Comparison of ENCODE assay signal across 16 cellular contexts in the genomic region with DNA sequence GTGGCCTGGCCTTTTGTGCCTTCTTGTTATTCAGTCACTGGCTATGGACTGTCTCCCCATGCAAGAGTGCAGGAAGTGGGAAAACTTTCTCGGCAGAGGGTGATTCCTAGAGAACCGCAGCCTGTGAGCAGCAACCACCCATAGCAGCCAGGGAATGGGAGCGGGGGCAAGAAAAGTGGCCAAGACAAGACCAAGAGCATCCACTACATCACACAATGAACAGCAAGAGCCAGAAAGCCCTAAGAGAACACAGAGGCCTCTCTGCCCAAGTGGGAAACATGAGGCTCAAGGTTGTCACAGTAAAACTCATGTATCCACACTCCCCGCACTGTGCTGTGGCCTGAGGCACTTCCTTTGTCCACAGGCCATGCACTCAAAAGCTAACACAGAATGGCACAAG.
DNase-seq lines count a peak whose midpoint lies in the region; ATAC-seq and TF ChIP-seq lines count a peak whose summit lies in the region.
"Had no signal": no experiment of that assay in that cellular context is flagged by ENCODE, and none has a peak within 500 bp of the region (broad histone marks: within the 10 kb centered on the region; RNA-seq: fewer than 3 reads in every experiment).

No MANE protein-coding gene starts in this region.

- peaks cover 5% of the 10 kb centered on the region for H3K27me3 Mint-ChIP-seq in activated CD8-positive, alpha-beta memory T cell treated with anti-CD3 and anti-CD28 coated beads, Interleukin-2, amount 10 ng/mL, durations not matched to agents 7 days and 5 days
- no peaks in the 10 kb centered on the region for H3K27me3 Mint-ChIP-seq in osteocyte (ENCODE audit: unreplicated experiment)

- no peak overlapping the region for H2AK5ac ChIP-seq in mesenchymal stem cell (ENCODE audit: low read length, severe bottlenecking)

- H3K4me1 Mint-ChIP-seq in activated CD8-positive, alpha-beta memory T cell treated with anti-CD3 and anti-CD28 coated beads, Interleukin-2, amount 10 ng/mL, durations not matched to agents 7 days and 5 days = no peaks in the 10 kb centered on the region
- no peaks in the 10 kb centered on the region for H3K4me1 Mint-ChIP-seq in osteocyte (ENCODE audit: unreplicated experiment)
- H3K4me1 Mint-ChIP-seq: CD4-positive, CD25-positive, alpha-beta regulatory T cell; CD8-positive, alpha-beta memory T cell; GM23338 had no signal

- no peaks in the 10 kb centered on the region for H3K36me3 ChIP-seq in mesenchymal stem cell (ENCODE audit: control insufficient read depth in 1 of 2, insufficient read depth in 2 of 2, low read depth in 1 of 2, low read length in 2 of 2)

- peak; percentile 21 for DNase-seq in activated CD8-positive, alpha-beta memory T cell treated with anti-CD3 and anti-CD28 coated beads, Interleukin-2, amount 10 ng/mL, durations not matched to agents 7 days and 5 days
- DNase-seq in activated CD8-positive, alpha-beta memory T cell treated with anti-CD3 and anti-CD28 coated beads, Interleukin-2, amount 50 U/mL, for 4 hours = no peak
- peak; percentile 31 for DNase-seq in RPMI7951 (ENCODE audit: low read depth)
- DNase-seq in osteocyte (ENCODE audit: extremely low spot score, unreplicated experiment) = peak; percentile 70
- no peak for DNase-seq in DMS 273 (lab: John Stamatoyannopoulos, UW; ENCODE audit: unreplicated experiment)
- DNase-seq in mesenchymal stem cell = no peak
- DNase-seq in activated CD4-positive, alpha-beta T cell treated with anti-CD3 and anti-CD28 coated beads for 4 hours = no peak
- DNase-seq: 8988T; C1 segment of cervical spinal cord; CD4-positive, CD25-positive, alpha-beta regulatory T cell; CD8-positive, alpha-beta memory T cell; COR-L47; H7; HFFc6 had no signal

- no peak for TF ChIP-seq CTCF in osteocyte (IDR thresholded peaks at IDR 0.05)

- no peak overlapping the region for H2BK15ac ChIP-seq in mesenchymal stem cell (ENCODE audit: low read depth, poor library complexity, severe bottlenecking)

- H3K4ac ChIP-seq in mesenchymal stem cell (ENCODE audit: low read depth in 1 of 2, low read length in 2 of 2) = no peak overlapping the region

- no peak overlapping the region for H3K9ac ChIP-seq in mesenchymal stem cell (ENCODE audit: low read length)

- H3K36me3 Mint-ChIP-seq in activated CD8-positive, alpha-beta memory T cell treated with anti-CD3 and anti-CD28 coated beads, Interleukin-2, amount 10 ng/mL, durations not matched to agents 7 days and 5 days = no peaks in the 10 kb centered on the region
- no peaks in the 10 kb centered on the region for H3K36me3 Mint-ChIP-seq in osteocyte (ENCODE audit: unreplicated experiment)
- H3K36me3 Mint-ChIP-seq: CD4-positive, CD25-positive, alpha-beta regulatory T cell; CD8-positive, alpha-beta memory T cell had no signal

- no peak overlapping the region for H2BK120ac ChIP-seq in mesenchymal stem cell (ENCODE audit: low read depth, low read length)

- no peak overlapping the region for H4K91ac ChIP-seq in mesenchymal stem cell (ENCODE audit: low read length)

- H3K9me3 Mint-ChIP-seq in activated CD8-positive, alpha-beta memory T cell treated with anti-CD3 and anti-CD28 coated beads, Interleukin-2, amount 10 ng/mL, durations not matched to agents 7 days and 5 days (ENCODE audit: low read depth) = no peaks in the 10 kb centered on the region
- no peaks in the 10 kb centered on the region for H3K9me3 Mint-ChIP-seq in osteocyte (ENCODE audit: unreplicated experiment)
- H3K9me3 Mint-ChIP-seq: CD8-positive, alpha-beta memory T cell; GM23338; HFFc6 had no signal

- H2BK12ac ChIP-seq in mesenchymal stem cell (ENCODE audit: low read length in 2 of 2) = no peak overlapping the region

- peaks cover 7 to 62% of the 10 kb centered on the region in 2 experiments for H3K27me3 ChIP-seq in mesenchymal stem cell (ENCODE audit: control insufficient read depth in 1 of 2, insufficient read depth in 1 of 2, low read length in 2 of 2)

- no peak overlapping the region for H3K18ac ChIP-seq in mesenchymal stem cell (ENCODE audit: low read depth in 1 of 2, low read length in 2 of 2)

- no peak overlapping the region for H2AFZ ChIP-seq in mesenchymal stem cell (ENCODE audit: low read depth, low read length)
- H2AFZ ChIP-seq: GM23338 had no signal

- H3K14ac ChIP-seq in mesenchymal stem cell (ENCODE audit: low read length in 2 of 2) = no peak overlapping the region

- H3K4me1 ChIP-seq in mesenchymal stem cell (ENCODE audit: control insufficient read depth, insufficient read depth, low read depth, low read length) = peaks cover 2% of the 10 kb centered on the region

- no peak overlapping the region for H2BK5ac ChIP-seq in mesenchymal stem cell (ENCODE audit: low read depth, low read length, poor library complexity, severe bottlenecking)

- H3K4me3 Mint-ChIP-seq in activated CD8-positive, alpha-beta memory T cell treated with anti-CD3 and anti-CD28 coated beads, Interleukin-2, amount 10 ng/mL, durations not matched to agents 7 days and 5 days = no peak overlapping the region
- H3K4me3 Mint-ChIP-seq in osteocyte (ENCODE audit: unreplicated experiment) = no peak overlapping the region
- H3K4me3 Mint-ChIP-seq: CD4-positive, CD25-positive, alpha-beta regulatory T cell; CD8-positive, alpha-beta memory T cell; GM23338; HFFc6 had no signal

- H3K27ac ChIP-seq in mesenchymal stem cell (ENCODE audit: low read length, poor library complexity, severe bottlenecking) = no peak overlapping the region

- no peaks in the 10 kb centered on the region for H3K79me1 ChIP-seq in mesenchymal stem cell (replicated peaks; ENCODE audit: low read length, poor library complexity, severe bottlenecking)

- no peak overlapping the region for H4K8ac ChIP-seq in mesenchymal stem cell (ENCODE audit: low read length)

- no peak overlapping the region for H3K27ac Mint-ChIP-seq in activated CD8-positive, alpha-beta memory T cell treated with anti-CD3 and anti-CD28 coated beads, Interleukin-2, amount 10 ng/mL, durations not matched to agents 7 days and 5 days
- no peak overlapping the region for H3K27ac Mint-ChIP-seq in osteocyte (ENCODE audit: unreplicated experiment)
- H3K27ac Mint-ChIP-seq: CD4-positive, CD25-positive, alpha-beta regulatory T cell; CD8-positive, alpha-beta memory T cell; GM23338; HFFc6 had no signal

- H3K4me3 ChIP-seq in mesenchymal stem cell (ENCODE audit: insufficient read depth in 1 of 2, low read depth in 1 of 2, low read length in 2 of 2) = no peak overlapping the region
- H3K4me3 ChIP-seq: GM23338 had no signal

- H3K23ac ChIP-seq in mesenchymal stem cell (ENCODE audit: low read length in 2 of 2) = no peak overlapping the region

- no peak overlapping the region for H3K4me2 ChIP-seq in mesenchymal stem cell (ENCODE audit: low read length, poor library complexity, severe bottlenecking)
- H3K4me2 ChIP-seq: GM23338 had no signal

- CTCF ChIA-PET in activated CD8-positive, alpha-beta memory T cell treated with anti-CD3 and anti-CD28 coated beads, Interleukin-2, amount 10 ng/mL, durations not matched to agents 7 days and 5 days (lab: Charles Lee) = no interaction called here

- WGBS in mesenchymal stem cell = 92% methylated on average over 4 of the region's 4 CpGs

- ATAC-seq in activated CD8-positive, alpha-beta memory T cell treated with anti-CD3 and anti-CD28 coated beads, Interleukin-2, amount 10 ng/mL, durations not matched to agents 7 days and 5 days = no peak
- ATAC-seq: GM23338, HCT116 had no signal

- peaks cover 3% of the 10 kb centered on the region for H3K9me3 ChIP-seq in mesenchymal stem cell (ENCODE audit: control insufficient read depth, low read length)

Comparison
In these comparisons a context has a peak if more than half of its experiments do, and no peak if none do; other contexts are left out.
1. DNase-seq: peak in activated CD8-positive, alpha-beta memory T cell treated with anti-CD3 and anti-CD28 coated beads, Interleukin-2, amount 10 ng/mL, durations not matched to agents 7 days and 5 days (single experiment), RPMI7951 (single experiment) and osteocyte (single experiment); none in activated CD8-positive, alpha-beta memory T cell treated with anti-CD3 and anti-CD28 coated beads, Interleukin-2, amount 50 U/mL, for 4 hours (single experiment), DMS 273 (single experiment), mesenchymal stem cell (single experiment) and activated CD4-positive, alpha-beta T cell treated with anti-CD3 and anti-CD28 coated beads for 4 hours (0 of 2).